Comparison of ENCODE assay signal across 15 cellular contexts in the genomic region with DNA sequence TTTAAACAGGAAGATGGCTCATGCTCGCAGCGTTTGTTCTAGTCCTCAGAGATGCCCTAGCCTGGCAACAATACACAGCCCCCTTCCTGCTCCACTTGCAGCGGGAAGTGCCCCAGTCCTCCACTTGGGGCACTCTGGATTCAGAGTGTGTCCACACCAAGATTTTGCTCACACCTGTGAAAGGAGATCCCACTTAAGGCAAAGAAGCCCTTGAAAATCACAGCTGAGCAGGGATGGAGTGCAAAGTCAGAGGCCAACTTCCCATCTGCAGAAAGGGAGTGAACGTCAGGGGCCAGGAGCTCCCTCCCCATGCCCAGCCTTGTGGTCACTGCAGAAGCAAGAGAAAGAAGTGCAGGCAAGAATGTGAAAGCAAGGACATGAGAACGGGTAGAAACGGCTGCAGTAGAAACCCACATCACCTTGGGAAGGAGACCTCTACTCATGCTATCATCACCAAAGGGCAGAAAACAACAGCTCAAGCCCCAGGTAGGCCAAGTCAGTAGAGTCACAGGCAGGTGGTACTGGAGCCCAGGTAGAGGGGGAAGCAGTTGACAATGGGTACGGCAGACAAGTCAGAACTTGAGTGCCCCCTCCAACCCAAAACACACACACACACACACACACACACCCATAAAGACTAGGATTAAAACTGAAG.
DNase-seq lines count a peak whose midpoint lies in the region; ATAC-seq, FAIRE-seq and TF ChIP-seq lines count a peak whose summit lies in the region.
"Had no signal": no experiment of that assay in that cellular context is flagged by ENCODE, and none has a peak within 500 bp of the region (broad histone marks: within the 10 kb centered on the region; RNA-seq: fewer than 3 reads in every experiment).

No MANE protein-coding gene starts in this region.

- intact Hi-C loops in Caco-2 (cut with micrococcal nuclease; ENCODE audit: unreplicated experiment) = no loop called here
- intact Hi-C loops in PC-3 (cut with micrococcal nuclease) = no loop called here
- intact Hi-C loops in OCI-LY7 (cut with micrococcal nuclease; ENCODE audit: unreplicated experiment) = no loop called here

- H3K36me3 Mint-ChIP-seq in Caco-2 (ENCODE audit: insufficient read depth, unreplicated experiment) = no peaks in the 10 kb centered on the region
- H3K36me3 Mint-ChIP-seq: IgD-negative memory B cell had no signal

- no peak overlapping the region for H3K4me3 Mint-ChIP-seq in Caco-2 (ENCODE audit: unreplicated experiment)

- H4K20me1 ChIP-seq in PC-3 (ENCODE audit: low read length) (no peaks in the 10 kb centered on the region), OCI-LY7 (ENCODE audit: insufficient read depth, low read length) (no peaks in the 10 kb centered on the region)

- no peak overlapping the region for H3K4me3 ChIP-seq in Caco-2 (ENCODE audit: low read depth, low read length)
- no peak overlapping the region for H3K4me3 ChIP-seq in GM12864 (ENCODE audit: low read depth, low read length)
- H3K4me3 ChIP-seq in PC-3 (ENCODE audit: low read length) = no peak overlapping the region
- H3K4me3 ChIP-seq in OCI-LY7 (ENCODE audit: low read depth, low read length, poor library complexity, severe bottlenecking) = no peak overlapping the region
- H3K4me3 ChIP-seq: SK-N-MC had no signal

- CTCF ChIA-PET in Caco-2 (lab: Charles Lee) (no interaction called here), PC-3 (lab: Charles Lee) (no interaction called here), OCI-LY7 (lab: Charles Lee; ENCODE audit: unreplicated experiment) (no interaction called here)

- no peaks in the 10 kb centered on the region for H3K4me1 Mint-ChIP-seq in Caco-2 (ENCODE audit: low read depth, unreplicated experiment)

- H3K36me3 ChIP-seq in Caco-2 (ENCODE audit: control insufficient read depth, insufficient read depth, low read length) (no peaks in the 10 kb centered on the region), PC-3 (ENCODE audit: low read depth, low read length) (no peaks in the 10 kb centered on the region), OCI-LY7 (ENCODE audit: insufficient read depth, low read length) (no peaks in the 10 kb centered on the region)

- H3K79me2 ChIP-seq in PC-3 (ENCODE audit: low read length) (no peaks in the 10 kb centered on the region), OCI-LY7 (ENCODE audit: insufficient read depth, low read depth, low read length) (no peaks in the 10 kb centered on the region)

- H3K9ac ChIP-seq in PC-3 (ENCODE audit: low read length) = no peak overlapping the region

- no TSS peak for BruUV-seq in Caco-2 (replicated peaks; lab: Mats Ljungman, UMichigan)
- no TSS peak for BruUV-seq in PC-3 (replicated peaks; lab: Mats Ljungman, UMichigan)
- no TSS peak for BruUV-seq in OCI-LY7 (replicated peaks; lab: Mats Ljungman, UMichigan)

- H3K9me3 ChIP-seq in Caco-2 = no peaks in the 10 kb centered on the region
- no peaks in the 10 kb centered on the region for H3K9me3 ChIP-seq in PC-3 (ENCODE audit: low read length)
- H3K9me3 ChIP-seq in OCI-LY7 (ENCODE audit: low read length) = no peaks in the 10 kb centered on the region

- DNase-seq in Caco-2 (no peak), GM12864 (ENCODE audit: low read depth) (no peak), PC-3 (no peak), iPS-NIHi7 (ENCODE audit: extremely low spot score) (peak; percentile 39), H54 (ENCODE audit: insufficient read length, low spot score) (no peak), OCI-LY7 (ENCODE audit: low spot score) (no peak), NCI-H748 (lab: John Stamatoyannopoulos, UW; ENCODE audit: unreplicated experiment) (no peak)
- DNase-seq: NCI-H1105, NCI-H1694 treated with DMSO at 0.1 percent for 48 hours, NCI-H774 had no signal

- POLR2A ChIA-PET in Caco-2 (lab: Charles Lee) = no interaction called here
- POLR2A ChIA-PET in PC-3 (lab: Charles Lee; ENCODE audit: unreplicated experiment) = no interaction called here
- POLR2A ChIA-PET in OCI-LY7 (lab: Charles Lee) = no interaction called here

- ATAC-seq in PC-3 (no peak), GM18868 (IDR thresholded peaks at IDR 0.05; ENCODE audit: unreplicated experiment) (no peak)
- ATAC-seq: Panc1 had no signal

- H3K27me3 Mint-ChIP-seq in Caco-2 (ENCODE audit: insufficient read depth, unreplicated experiment) = peaks cover 40% of the 10 kb centered on the region

- no peak for FAIRE-seq in H54 (lab: Jason Lieb, UNC)

- H3K4me2 ChIP-seq in PC-3 (ENCODE audit: low read length) (no peak overlapping the region), OCI-LY7 (ENCODE audit: low read length) (no peak overlapping the region)

- H3K27me3 ChIP-seq in Caco-2 (replicated peaks; ENCODE audit: control insufficient read depth, insufficient read depth, low read length) (peaks cover 1% of the 10 kb centered on the region), PC-3 (ENCODE audit: low read length) (peaks cover 59% of the 10 kb centered on the region)

- H3K4me1 ChIP-seq in Caco-2 (no peaks in the 10 kb centered on the region), PC-3 (ENCODE audit: insufficient read depth, low read length) (no peaks in the 10 kb centered on the region), OCI-LY7 (ENCODE audit: insufficient read depth, low read length, poor library complexity, severe bottlenecking) (no peaks in the 10 kb centered on the region)

- no peaks in the 10 kb centered on the region for H3K9me2 ChIP-seq in PC-3 (replicated peaks; ENCODE audit: low read length)
- H3K9me2 ChIP-seq in OCI-LY7 (ENCODE audit: insufficient read depth, low read length) = no peaks in the 10 kb centered on the region

- no peaks in the 10 kb centered on the region for H3K9me3 Mint-ChIP-seq in Caco-2 (ENCODE audit: unreplicated experiment)

- TF ChIP-seq CTCF in Caco-2 (IDR thresholded peaks at IDR 0.05; ENCODE audit: insufficient read depth in 1 of 2, low read depth in 1 of 2, low read length in 1 of 2, severe bottlenecking in 1 of 2, unreplicated experiment in 1 of 2) (peak; percentile 32 to 36), GM12864 (IDR thresholded peaks at IDR 0.05; ENCODE audit: low read depth, low read length, missing control alignments) (peak; percentile 4), PC-3 (conservative IDR thresholded peaks at IDR 0.05; ENCODE audit: low read depth, low read length) (peak; percentile 28), OCI-LY7 (conservative IDR thresholded peaks at IDR 0.05; ENCODE audit: low read length) (no peak)

- H3K27ac Mint-ChIP-seq in Caco-2 (ENCODE audit: unreplicated experiment) = no peak overlapping the region
- H3K27ac Mint-ChIP-seq: IgD-negative memory B cell had no signal

- no peaks in the 10 kb centered on the region for H3F3A ChIP-seq in PC-3 (ENCODE audit: low read length, unreplicated experiment)

- H2AFZ ChIP-seq in PC-3 (ENCODE audit: low read length) (no peak overlapping the region), OCI-LY7 (ENCODE audit: low read length) (no peak overlapping the region)

- H3K27ac ChIP-seq in PC-3 (ENCODE audit: low read length) (no peak overlapping the region), OCI-LY7 (ENCODE audit: low read depth, low read length, poor library complexity, severe bottlenecking) (no peak overlapping the region)
- H3K27ac ChIP-seq: C4-2B, SK-N-MC had no signal

- TF ChIP-seq POLR2A in H54 (IDR thresholded peaks at IDR 0.05; ENCODE audit: low read depth, low read length) = no peak
